ENCODE assay signal across 9 cellular contexts in the genomic region with DNA sequence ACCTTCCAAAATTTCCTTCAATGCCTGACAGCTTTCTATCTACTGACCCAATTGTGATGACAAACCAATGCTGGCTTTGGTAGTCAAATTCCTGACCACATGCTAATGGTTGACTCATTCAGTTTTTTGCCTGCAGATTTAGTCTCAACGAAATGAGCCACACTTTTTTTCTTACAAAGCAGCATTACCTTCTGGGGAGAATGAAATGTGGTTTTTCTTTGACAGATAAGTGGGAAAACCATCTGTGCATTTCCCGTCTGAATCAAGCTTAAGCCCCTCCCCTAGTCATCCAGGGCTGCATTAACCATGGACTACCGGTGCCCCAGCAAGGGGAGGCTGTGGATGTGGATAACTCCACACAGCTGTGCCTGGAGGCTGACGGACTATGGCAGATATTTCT.
DNase-seq lines count a peak whose midpoint lies in the region; ATAC-seq and TF ChIP-seq lines count a peak whose summit lies in the region.
"Had no signal": no experiment of that assay in that cellular context is flagged by ENCODE, and none has a peak within 500 bp of the region (broad histone marks: within the 10 kb centered on the region; RNA-seq: fewer than 3 reads in every experiment).

No MANE protein-coding gene starts in this region.

- H3K4me2 ChIP-seq in PC-9: peak overlapping the region; percentile 19; the same call in 1 of the 2 replicates

- peak; percentile 54 for ATAC-seq in HG02623 (IDR thresholded peaks at IDR 0.05; ENCODE audit: unreplicated experiment)
- ATAC-seq in naive thymus-derived CD8-positive, alpha-beta T cell: no peak

- no peak overlapping the region for H3K27ac ChIP-seq in PC-9

- H3F3A ChIP-seq in PC-9 (ENCODE audit: insufficient read depth, low read depth): no peaks in the 10 kb centered on the region

- H3K79me2 ChIP-seq in PC-9 (ENCODE audit: low read depth): no peaks in the 10 kb centered on the region

- H3K36me3 Mint-ChIP-seq in glutamatergic neuron (ENCODE audit: unreplicated experiment): peaks cover 13% of the 10 kb centered on the region
- no peaks in the 10 kb centered on the region for H3K36me3 Mint-ChIP-seq in naive thymus-derived CD8-positive, alpha-beta T cell

- no peaks in the 10 kb centered on the region; the same call in 1 of the 2 replicates for H3K9me3 ChIP-seq in PC-9 (ENCODE audit: insufficient read depth, low read depth)

- POLR2A ChIA-PET in PC-9 (lab: Charles Lee; ENCODE audit: unreplicated experiment): no interaction called here
- POLR2A ChIA-PET in naive thymus-derived CD8-positive, alpha-beta T cell (lab: Charles Lee): no interaction called here

- no peaks in the 10 kb centered on the region for H3K27me3 ChIP-seq in PC-9 (ENCODE audit: insufficient read depth, low read depth)

- H3K9me2 ChIP-seq in PC-9 (ENCODE audit: insufficient read depth): no peaks in the 10 kb centered on the region

- no peaks in the 10 kb centered on the region for H3K36me3 ChIP-seq in PC-9 (ENCODE audit: low read depth)

- intact Hi-C loops in PC-9 (cut with micrococcal nuclease; ENCODE audit: unreplicated experiment): no loop called here

- peak; percentile 91 for DNase-seq in Daoy (ENCODE audit: low read depth)
- DNase-seq in PC-9: no peak
- DNase-seq in glomerular visceral epithelial cell (ENCODE audit: extremely low spot score): peak; percentile 82
- DNase-seq in glutamatergic neuron: no peak
- DNase-seq in NCI-H1048 (lab: John Stamatoyannopoulos, UW): no peak
- no peak for DNase-seq in NCI-H345 treated with DMSO at 0.1 percent for 48 hours (lab: John Stamatoyannopoulos, UW; ENCODE audit: unreplicated experiment)
- no peak for DNase-seq in naive thymus-derived CD8-positive, alpha-beta T cell
- DNase-seq: NK-92 treated with Interleukin-12 subunit alpha and Interleukin-12 subunit beta, amount 100 ng/mL, for 24 hours had no signal

- H4K20me1 ChIP-seq in PC-9 (ENCODE audit: insufficient read depth): no peaks in the 10 kb centered on the region

- H3K27me3 Mint-ChIP-seq in glutamatergic neuron (ENCODE audit: unreplicated experiment): peaks cover 5% of the 10 kb centered on the region
- H3K27me3 Mint-ChIP-seq in naive thymus-derived CD8-positive, alpha-beta T cell: peaks cover 0 to 10% (median 0%) of the 10 kb centered on the region in 5 donors

- H3K4me1 Mint-ChIP-seq in glutamatergic neuron (ENCODE audit: low read depth, unreplicated experiment): peaks cover 43% of the 10 kb centered on the region
- peaks cover 0 to 20% (median 0%) of the 10 kb centered on the region in 4 donors for H3K4me1 Mint-ChIP-seq in naive thymus-derived CD8-positive, alpha-beta T cell

- no peak overlapping the region for H2AFZ ChIP-seq in PC-9

- peaks cover 18% of the 10 kb centered on the region; the same call in 1 of the 2 replicates for H3K4me1 ChIP-seq in PC-9 (replicated peaks; ENCODE audit: insufficient read depth)

- H3K27ac Mint-ChIP-seq in glutamatergic neuron (ENCODE audit: unreplicated experiment): no peak overlapping the region
- H3K27ac Mint-ChIP-seq in naive thymus-derived CD8-positive, alpha-beta T cell: no peak overlapping the region

- H3K9me3 Mint-ChIP-seq in glutamatergic neuron (ENCODE audit: unreplicated experiment): peaks cover 11% of the 10 kb centered on the region
- H3K9me3 Mint-ChIP-seq in naive thymus-derived CD8-positive, alpha-beta T cell: peaks cover 0 to 25% (median 5%) of the 10 kb centered on the region in 9 donors

- no peak for TF ChIP-seq CTCF in PC-9 (conservative IDR thresholded peaks at IDR 0.05)
- TF ChIP-seq CTCF in glutamatergic neuron (IDR thresholded peaks at IDR 0.05; ENCODE audit: partially characterized antibody, unreplicated experiment): no peak

- no TSS peak for BruUV-seq in PC-9 (replicated peaks; lab: Mats Ljungman, UMichigan)

- CTCF ChIA-PET in PC-9 (lab: Charles Lee): no interaction called here

- H3K4me3 Mint-ChIP-seq in glutamatergic neuron (ENCODE audit: unreplicated experiment): no peak overlapping the region
- no peak overlapping the region for H3K4me3 Mint-ChIP-seq in naive thymus-derived CD8-positive, alpha-beta T cell

- no peak overlapping the region for H3K4me3 ChIP-seq in PC-9

Comparison
In these comparisons a context has a peak if more than half of its experiments do, and no peak if none do; other contexts are left out.
1. DNase-seq: peak in Daoy (single experiment) and glomerular visceral epithelial cell (single experiment); none in PC-9 (0 of 2), glutamatergic neuron (single experiment), NCI-H1048 (single experiment), NCI-H345 treated with DMSO at 0.1 percent for 48 hours (single experiment) and naive thymus-derived CD8-positive, alpha-beta T cell (0 of 10).